Comparison of ENCODE assay signal across 1 cellular context in the genomic region with DNA sequence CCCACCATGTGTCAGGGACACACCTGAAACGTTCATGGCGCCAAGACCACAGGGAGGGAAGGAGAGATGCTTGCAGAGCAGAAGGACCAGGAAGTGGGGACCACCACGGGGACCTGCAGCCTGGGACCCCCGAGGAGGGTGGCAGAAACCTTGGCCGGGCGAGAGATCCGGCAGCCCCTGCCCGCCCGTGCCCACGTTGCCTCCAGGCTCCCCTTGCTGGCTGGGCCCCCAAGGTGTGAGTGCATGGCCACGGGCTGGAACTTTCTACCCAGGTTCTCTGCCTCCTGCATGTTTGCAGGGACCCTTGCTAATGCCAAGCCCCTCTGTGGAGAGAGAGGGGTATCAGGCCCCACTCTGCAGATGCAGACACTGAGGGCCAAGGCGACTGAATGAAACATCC.
TF ChIP-seq lines count a peak whose summit lies in the region.

No MANE protein-coding gene starts in this region.

TF ChIP-seq in GM23338, 12 proteins besides CTCF, POLR2A, EP300 and RAD21:
- TF ChIP-seq, protein P1, sequence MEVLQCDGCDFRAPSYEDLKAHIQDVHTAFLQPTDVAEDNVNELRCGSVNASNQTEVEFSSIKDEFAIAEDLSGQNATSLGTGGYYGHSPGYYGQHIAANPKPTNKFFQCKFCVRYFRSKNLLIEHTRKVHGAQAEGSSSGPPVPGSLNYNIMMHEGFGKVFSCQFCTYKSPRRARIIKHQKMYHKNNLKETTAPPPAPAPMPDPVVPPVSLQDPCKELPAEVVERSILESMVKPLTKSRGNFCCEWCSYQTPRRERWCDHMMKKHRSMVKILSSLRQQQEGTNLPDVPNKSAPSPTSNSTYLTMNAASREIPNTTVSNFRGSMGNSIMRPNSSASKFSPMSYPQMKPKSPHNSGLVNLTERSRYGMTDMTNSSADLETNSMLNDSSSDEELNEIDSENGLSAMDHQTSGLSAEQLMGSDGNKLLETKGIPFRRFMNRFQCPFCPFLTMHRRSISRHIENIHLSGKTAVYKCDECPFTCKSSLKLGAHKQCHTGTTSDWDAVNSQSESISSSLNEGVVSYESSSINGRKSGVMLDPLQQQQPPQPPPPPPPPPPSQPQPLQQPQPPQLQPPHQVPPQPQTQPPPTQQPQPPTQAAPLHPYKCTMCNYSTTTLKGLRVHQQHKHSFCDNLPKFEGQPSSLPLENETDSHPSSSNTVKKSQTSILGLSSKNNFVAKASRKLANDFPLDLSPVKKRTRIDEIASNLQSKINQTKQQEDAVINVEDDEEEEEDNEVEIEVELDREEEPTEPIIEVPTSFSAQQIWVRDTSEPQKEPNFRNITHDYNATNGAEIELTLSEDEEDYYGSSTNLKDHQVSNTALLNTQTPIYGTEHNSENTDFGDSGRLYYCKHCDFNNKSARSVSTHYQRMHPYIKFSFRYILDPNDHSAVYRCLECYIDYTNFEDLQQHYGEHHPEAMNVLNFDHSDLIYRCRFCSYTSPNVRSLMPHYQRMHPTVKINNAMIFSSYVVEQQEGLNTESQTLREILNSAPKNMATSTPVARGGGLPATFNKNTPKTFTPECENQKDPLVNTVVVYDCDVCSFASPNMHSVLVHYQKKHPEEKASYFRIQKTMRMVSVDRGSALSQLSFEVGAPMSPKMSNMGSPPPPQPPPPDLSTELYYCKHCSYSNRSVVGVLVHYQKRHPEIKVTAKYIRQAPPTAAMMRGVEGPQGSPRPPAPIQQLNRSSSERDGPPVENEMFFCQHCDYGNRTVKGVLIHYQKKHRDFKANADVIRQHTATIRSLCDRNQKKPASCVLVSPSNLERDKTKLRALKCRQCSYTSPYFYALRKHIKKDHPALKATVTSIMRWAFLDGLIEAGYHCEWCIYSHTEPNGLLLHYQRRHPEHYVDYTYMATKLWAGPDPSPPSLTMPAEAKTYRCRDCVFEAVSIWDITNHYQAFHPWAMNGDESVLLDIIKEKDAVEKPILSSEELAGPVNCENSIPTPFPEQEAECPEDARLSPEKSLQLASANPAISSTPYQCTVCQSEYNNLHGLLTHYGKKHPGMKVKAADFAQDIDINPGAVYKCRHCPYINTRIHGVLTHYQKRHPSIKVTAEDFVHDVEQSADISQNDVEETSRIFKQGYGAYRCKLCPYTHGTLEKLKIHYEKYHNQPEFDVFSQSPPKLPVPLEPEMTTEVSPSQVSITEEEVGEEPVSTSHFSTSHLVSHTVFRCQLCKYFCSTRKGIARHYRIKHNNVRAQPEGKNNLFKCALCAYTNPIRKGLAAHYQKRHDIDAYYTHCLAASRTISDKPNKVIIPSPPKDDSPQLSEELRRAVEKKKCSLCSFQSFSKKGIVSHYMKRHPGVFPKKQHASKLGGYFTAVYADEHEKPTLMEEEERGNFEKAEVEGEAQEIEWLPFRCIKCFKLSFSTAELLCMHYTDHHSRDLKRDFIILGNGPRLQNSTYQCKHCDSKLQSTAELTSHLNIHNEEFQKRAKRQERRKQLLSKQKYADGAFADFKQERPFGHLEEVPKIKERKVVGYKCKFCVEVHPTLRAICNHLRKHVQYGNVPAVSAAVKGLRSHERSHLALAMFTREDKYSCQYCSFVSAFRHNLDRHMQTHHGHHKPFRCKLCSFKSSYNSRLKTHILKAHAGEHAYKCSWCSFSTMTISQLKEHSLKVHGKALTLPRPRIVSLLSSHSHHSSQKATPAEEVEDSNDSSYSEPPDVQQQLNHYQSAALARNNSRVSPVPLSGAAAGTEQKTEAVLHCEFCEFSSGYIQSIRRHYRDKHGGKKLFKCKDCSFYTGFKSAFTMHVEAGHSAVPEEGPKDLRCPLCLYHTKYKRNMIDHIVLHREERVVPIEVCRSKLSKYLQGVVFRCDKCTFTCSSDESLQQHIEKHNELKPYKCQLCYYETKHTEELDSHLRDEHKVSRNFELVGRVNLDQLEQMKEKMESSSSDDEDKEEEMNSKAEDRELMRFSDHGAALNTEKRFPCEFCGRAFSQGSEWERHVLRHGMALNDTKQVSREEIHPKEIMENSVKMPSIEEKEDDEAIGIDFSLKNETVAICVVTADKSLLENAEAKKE (CRISPR knock-in tag; IDR thresholded peaks at IDR 0.05), result no peak
- no peak for TF ChIP-seq JUNB (IDR thresholded peaks at IDR 0.05; ENCODE audit: unreplicated experiment)
- no peak for TF ChIP-seq NANOG (IDR thresholded peaks at IDR 0.05; ENCODE audit: borderline replicate concordance)
- TF ChIP-seq CREB1 (CRISPR knock-in tag; IDR thresholded peaks at IDR 0.05; ENCODE audit: low read depth), result no peak
- TF ChIP-seq EZH2 (IDR thresholded peaks at IDR 0.05; ENCODE audit: low read depth, unreplicated experiment), result no peak
- TF ChIP-seq, protein P2, sequence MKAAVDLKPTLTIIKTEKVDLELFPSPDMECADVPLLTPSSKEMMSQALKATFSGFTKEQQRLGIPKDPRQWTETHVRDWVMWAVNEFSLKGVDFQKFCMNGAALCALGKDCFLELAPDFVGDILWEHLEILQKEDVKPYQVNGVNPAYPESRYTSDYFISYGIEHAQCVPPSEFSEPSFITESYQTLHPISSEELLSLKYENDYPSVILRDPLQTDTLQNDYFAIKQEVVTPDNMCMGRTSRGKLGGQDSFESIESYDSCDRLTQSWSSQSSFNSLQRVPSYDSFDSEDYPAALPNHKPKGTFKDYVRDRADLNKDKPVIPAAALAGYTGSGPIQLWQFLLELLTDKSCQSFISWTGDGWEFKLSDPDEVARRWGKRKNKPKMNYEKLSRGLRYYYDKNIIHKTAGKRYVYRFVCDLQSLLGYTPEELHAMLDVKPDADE (IDR thresholded peaks at IDR 0.05), result no peak
- no peak for TF ChIP-seq ZNF331 (CRISPR knock-in tag; IDR thresholded peaks at IDR 0.05; ENCODE audit: low read depth)
- TF ChIP-seq POLR2AphosphoS5 (IDR thresholded peaks at IDR 0.05; ENCODE audit: low read depth), result no peak
- TF ChIP-seq, protein P3, sequence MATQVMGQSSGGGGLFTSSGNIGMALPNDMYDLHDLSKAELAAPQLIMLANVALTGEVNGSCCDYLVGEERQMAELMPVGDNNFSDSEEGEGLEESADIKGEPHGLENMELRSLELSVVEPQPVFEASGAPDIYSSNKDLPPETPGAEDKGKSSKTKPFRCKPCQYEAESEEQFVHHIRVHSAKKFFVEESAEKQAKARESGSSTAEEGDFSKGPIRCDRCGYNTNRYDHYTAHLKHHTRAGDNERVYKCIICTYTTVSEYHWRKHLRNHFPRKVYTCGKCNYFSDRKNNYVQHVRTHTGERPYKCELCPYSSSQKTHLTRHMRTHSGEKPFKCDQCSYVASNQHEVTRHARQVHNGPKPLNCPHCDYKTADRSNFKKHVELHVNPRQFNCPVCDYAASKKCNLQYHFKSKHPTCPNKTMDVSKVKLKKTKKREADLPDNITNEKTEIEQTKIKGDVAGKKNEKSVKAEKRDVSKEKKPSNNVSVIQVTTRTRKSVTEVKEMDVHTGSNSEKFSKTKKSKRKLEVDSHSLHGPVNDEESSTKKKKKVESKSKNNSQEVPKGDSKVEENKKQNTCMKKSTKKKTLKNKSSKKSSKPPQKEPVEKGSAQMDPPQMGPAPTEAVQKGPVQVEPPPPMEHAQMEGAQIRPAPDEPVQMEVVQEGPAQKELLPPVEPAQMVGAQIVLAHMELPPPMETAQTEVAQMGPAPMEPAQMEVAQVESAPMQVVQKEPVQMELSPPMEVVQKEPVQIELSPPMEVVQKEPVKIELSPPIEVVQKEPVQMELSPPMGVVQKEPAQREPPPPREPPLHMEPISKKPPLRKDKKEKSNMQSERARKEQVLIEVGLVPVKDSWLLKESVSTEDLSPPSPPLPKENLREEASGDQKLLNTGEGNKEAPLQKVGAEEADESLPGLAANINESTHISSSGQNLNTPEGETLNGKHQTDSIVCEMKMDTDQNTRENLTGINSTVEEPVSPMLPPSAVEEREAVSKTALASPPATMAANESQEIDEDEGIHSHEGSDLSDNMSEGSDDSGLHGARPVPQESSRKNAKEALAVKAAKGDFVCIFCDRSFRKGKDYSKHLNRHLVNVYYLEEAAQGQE (IDR thresholded peaks at IDR 0.05; ENCODE audit: unreplicated experiment), result no peak
TF ChIP-seq in GM23338: peak in this region for 0.
